ENCODE assay signal across 36 cellular contexts in the genomic region with DNA sequence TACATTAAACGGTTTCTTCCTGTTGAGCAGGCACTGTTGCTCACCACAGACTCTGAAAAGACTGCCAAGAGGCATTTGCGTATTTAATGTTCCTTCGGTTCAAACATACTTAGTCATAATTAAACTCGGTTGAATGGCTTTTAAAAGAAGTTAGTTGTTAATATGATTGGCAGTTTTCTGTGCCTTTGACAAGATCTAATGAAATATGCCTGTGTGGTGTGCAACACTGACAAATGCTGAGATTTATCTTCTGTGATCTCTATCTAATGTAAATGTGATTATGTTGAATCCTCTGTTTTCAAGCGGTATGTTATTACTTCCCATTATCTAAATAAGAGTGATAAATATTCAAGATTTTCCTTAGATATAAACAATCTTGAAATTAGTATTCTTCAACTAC.
"Had no signal": no experiment of that assay in that cellular context is flagged by ENCODE, and none has a peak within 500 bp of the region (broad histone marks: within the 10 kb centered on the region; RNA-seq: fewer than 3 reads in every experiment).

No MANE protein-coding gene starts in this region.

- H3K27me3 Mint-ChIP-seq: activated CD4-positive, alpha-beta memory T cell treated with anti-CD3 and anti-CD28 coated beads, Interleukin-2, amount 10 ng/mL, durations not matched to agents 7 days and 5 days; activated CD4-positive, alpha-beta T cell treated with anti-CD3 and anti-CD28 coated beads, Interleukin-2, amount 10 ng/mL, durations not matched to agents 24 days and 14 days; activated CD8-positive, alpha-beta memory T cell treated with anti-CD3 and anti-CD28 coated beads, Interleukin-2, amount 10 ng/mL, durations not matched to agents 7 days and 5 days; activated naive CD4-positive, alpha-beta T cell treated with anti-CD3 and anti-CD28 coated beads, Interleukin-2, amount 10 ng/mL, durations not matched to agents 7 days and 5 days; activated naive CD4-positive, alpha-beta T cell treated with anti-CD3 and anti-CD28 coated beads, Interleukin-2, amount 50 U/mL, for 24 hours; activated naive CD8-positive, alpha-beta T cell; activated naive CD8-positive, alpha-beta T cell treated with anti-CD3 and anti-CD28 coated beads, Interleukin-2, amount 10 ng/mL, durations not matched to agents 7 days and 5 days; activated naive CD8-positive, alpha-beta T cell treated with anti-CD3 and anti-CD28 coated beads, Interleukin-2, amount 50 U/mL, for 24 hours; activated T-cell treated with anti-CD3 and anti-CD28 coated beads, Interleukin-2, amount 50 U/mL, for 24 hours had no signal

- H3K27ac ChIP-seq: ascending aorta, body of pancreas, brain microvascular endothelial cell, breast epithelium, WERI-Rb-1 had no signal

- H3K4me3 ChIP-seq: ascending aorta, body of pancreas, breast epithelium had no signal

- H3K36me3 Mint-ChIP-seq: activated CD8-positive, alpha-beta memory T cell treated with anti-CD3 and anti-CD28 coated beads, Interleukin-2, amount 10 ng/mL, durations not matched to agents 7 days and 5 days; activated naive CD4-positive, alpha-beta T cell treated with anti-CD3 and anti-CD28 coated beads, Interleukin-2, amount 10 ng/mL, durations not matched to agents 7 days and 5 days; activated naive CD4-positive, alpha-beta T cell treated with anti-CD3 and anti-CD28 coated beads, Interleukin-2, amount 50 U/mL, for 24 hours; activated naive CD8-positive, alpha-beta T cell; activated naive CD8-positive, alpha-beta T cell treated with anti-CD3 and anti-CD28 coated beads, Interleukin-2, amount 10 ng/mL, durations not matched to agents 7 days and 5 days; WTC11 had no signal

- H3K4me1 Mint-ChIP-seq: activated CD4-positive, alpha-beta memory T cell treated with anti-CD3 and anti-CD28 coated beads, Interleukin-2, amount 10 ng/mL, durations not matched to agents 7 days and 5 days; activated CD4-positive, alpha-beta T cell treated with anti-CD3 and anti-CD28 coated beads, Interleukin-2, amount 10 ng/mL, durations not matched to agents 24 days and 14 days; activated CD8-positive, alpha-beta memory T cell treated with anti-CD3 and anti-CD28 coated beads, Interleukin-2, amount 10 ng/mL, durations not matched to agents 7 days and 5 days; activated naive CD4-positive, alpha-beta T cell treated with anti-CD3 and anti-CD28 coated beads, Interleukin-2, amount 10 ng/mL, durations not matched to agents 7 days and 5 days; activated naive CD4-positive, alpha-beta T cell treated with anti-CD3 and anti-CD28 coated beads, Interleukin-2, amount 50 U/mL, for 24 hours; activated naive CD8-positive, alpha-beta T cell treated with anti-CD3 and anti-CD28 coated beads, Interleukin-2, amount 10 ng/mL, durations not matched to agents 7 days and 5 days; activated naive CD8-positive, alpha-beta T cell treated with anti-CD3 and anti-CD28 coated beads, Interleukin-2, amount 50 U/mL, for 24 hours; WTC11 had no signal

- H3K27ac Mint-ChIP-seq: activated CD4-positive, alpha-beta memory T cell treated with anti-CD3 and anti-CD28 coated beads, Interleukin-2, amount 10 ng/mL, durations not matched to agents 7 days and 5 days; activated CD4-positive, alpha-beta T cell treated with anti-CD3 and anti-CD28 coated beads, Interleukin-2, amount 10 ng/mL, durations not matched to agents 24 days and 14 days; activated CD8-positive, alpha-beta memory T cell treated with anti-CD3 and anti-CD28 coated beads, Interleukin-2, amount 10 ng/mL, durations not matched to agents 7 days and 5 days; activated CD8-positive, alpha-beta T cell treated with anti-CD3 and anti-CD28 coated beads, Interleukin-2, amount 10 ng/mL, durations not matched to agents 7 days and 5 days; activated naive CD4-positive, alpha-beta T cell treated with anti-CD3 and anti-CD28 coated beads, Interleukin-2, amount 10 ng/mL, durations not matched to agents 7 days and 5 days; activated naive CD4-positive, alpha-beta T cell treated with anti-CD3 and anti-CD28 coated beads, Interleukin-2, amount 50 U/mL, for 24 hours; activated naive CD8-positive, alpha-beta T cell; activated naive CD8-positive, alpha-beta T cell treated with anti-CD3 and anti-CD28 coated beads, Interleukin-2, amount 10 ng/mL, durations not matched to agents 7 days and 5 days; activated naive CD8-positive, alpha-beta T cell treated with anti-CD3 and anti-CD28 coated beads, Interleukin-2, amount 50 U/mL, for 24 hours; activated T-cell treated with anti-CD3 and anti-CD28 coated beads, Interleukin-2, amount 50 U/mL, for 24 hours; activated T-helper 2 cell treated with anti-CD3 and anti-CD28 coated beads, Interferon-gamma antibody, Interleukin-2, Interleukin-4, amounts not matched to agents 10 μg/mL and 5 μg/mL and 100 μg/mL, durations not matched to agents 14 hours and 24 hours and 36 hours; T-helper 1 cell treated with Interleukin-12 subunit alpha and Interleukin-12 subunit beta and Interleukin-4 antibody, amounts not matched to agents 30 μg/mL and 1 μg/mL, for 36 hours; T-helper 2 cell treated with Interferon-gamma antibody and Interleukin-4, amounts not matched to agents 5 μg/mL and 100 μg/mL, for 36 hours; WTC11 had no signal

- ATAC-seq: activated CD8-positive, alpha-beta memory T cell treated with anti-CD3 and anti-CD28 coated beads, Interleukin-2, amount 10 ng/mL, durations not matched to agents 7 days and 5 days; activated CD8-positive, alpha-beta T cell treated with anti-CD3 and anti-CD28 coated beads, Interleukin-2, amount 10 ng/mL, durations not matched to agents 7 days and 5 days; activated naive CD8-positive, alpha-beta T cell treated with anti-CD3 and anti-CD28 coated beads, Interleukin-2, amount 50 U/mL, for 24 hours; body of pancreas; WTC11 had no signal

- H3K4me3 Mint-ChIP-seq: activated CD4-positive, alpha-beta memory T cell treated with anti-CD3 and anti-CD28 coated beads, Interleukin-2, amount 10 ng/mL, durations not matched to agents 7 days and 5 days; activated CD4-positive, alpha-beta T cell treated with anti-CD3 and anti-CD28 coated beads, Interleukin-2, amount 10 ng/mL, durations not matched to agents 24 days and 14 days; activated CD8-positive, alpha-beta memory T cell treated with anti-CD3 and anti-CD28 coated beads, Interleukin-2, amount 10 ng/mL, durations not matched to agents 7 days and 5 days; activated CD8-positive, alpha-beta T cell treated with anti-CD3 and anti-CD28 coated beads, Interleukin-2, amount 10 ng/mL, durations not matched to agents 7 days and 5 days; activated naive CD4-positive, alpha-beta T cell treated with anti-CD3 and anti-CD28 coated beads, Interleukin-2, amount 10 ng/mL, durations not matched to agents 7 days and 5 days; activated naive CD4-positive, alpha-beta T cell treated with anti-CD3 and anti-CD28 coated beads, Interleukin-2, amount 50 U/mL, for 24 hours; activated naive CD8-positive, alpha-beta T cell; activated naive CD8-positive, alpha-beta T cell treated with anti-CD3 and anti-CD28 coated beads, Interleukin-2, amount 10 ng/mL, durations not matched to agents 7 days and 5 days; activated naive CD8-positive, alpha-beta T cell treated with anti-CD3 and anti-CD28 coated beads, Interleukin-2, amount 50 U/mL, for 24 hours; activated T-cell treated with anti-CD3 and anti-CD28 coated beads, Interleukin-2, amount 50 U/mL, for 24 hours; T-helper 1 cell treated with Interleukin-12 subunit alpha and Interleukin-12 subunit beta and Interleukin-4 antibody, amounts not matched to agents 30 μg/mL and 1 μg/mL, for 36 hours; T-helper 2 cell treated with Interferon-gamma antibody and Interleukin-4, amounts not matched to agents 5 μg/mL and 100 μg/mL, for 36 hours; WTC11 had no signal

- H3K27me3 ChIP-seq: ascending aorta, body of pancreas, brain microvascular endothelial cell, breast epithelium had no signal

- H3K36me3 ChIP-seq: ascending aorta, brain microvascular endothelial cell, breast epithelium, WERI-Rb-1 had no signal

- H3K4me1 ChIP-seq: ascending aorta, body of pancreas, breast epithelium had no signal

- DNase-seq: activated CD4-positive, alpha-beta memory T cell treated with anti-CD3 and anti-CD28 coated beads, Interleukin-2, amount 10 ng/mL, durations not matched to agents 7 days and 5 days; activated CD4-positive, alpha-beta T cell treated with anti-CD3 and anti-CD28 coated beads for 4 hours; activated CD4-positive, alpha-beta T cell treated with anti-CD3 and anti-CD28 coated beads, Interleukin-2, amount 10 ng/mL, durations not matched to agents 24 days and 14 days; activated CD4-positive, alpha-beta T cell treated with anti-CD3 and anti-CD28 coated beads, Interleukin-2, amount 50 U/mL, for 1 hour; activated CD4-positive, alpha-beta T cell treated with anti-CD3 and anti-CD28 coated beads, Interleukin-2, amount 50 U/mL, for 48 hours; activated CD4-positive, CD25-positive, alpha-beta regulatory T cell; activated CD4-positive, CD25-positive, alpha-beta regulatory T cell treated with anti-CD3 and anti-CD28 coated beads, Interleukin-2, amount 50 U/mL, for 72 hours; activated CD8-positive, alpha-beta memory T cell treated with anti-CD3 and anti-CD28 coated beads for 24 hours; activated CD8-positive, alpha-beta memory T cell treated with anti-CD3 and anti-CD28 coated beads, Interleukin-2, amount 10 ng/mL, durations not matched to agents 7 days and 5 days; activated CD8-positive, alpha-beta memory T cell treated with anti-CD3 and anti-CD28 coated beads, Interleukin-2, amount 50 U/mL, for 48 hours; activated CD8-positive, alpha-beta T cell treated with anti-CD3 and anti-CD28 coated beads, Interleukin-2, amount 10 ng/mL, durations not matched to agents 7 days and 5 days; activated effector memory CD4-positive, alpha-beta T cell treated with Interleukin-2 at 50 U/mL for 16 hours; activated gamma-delta T cell; activated naive CD4-positive, alpha-beta T cell treated with anti-CD3 and anti-CD28 coated beads, Interleukin-2, amount 10 ng/mL, durations not matched to agents 7 days and 5 days; activated naive CD4-positive, alpha-beta T cell treated with Interleukin-2 at 50 U/mL for 16 hours; activated naive CD8-positive, alpha-beta T cell treated with anti-CD3 and anti-CD28 coated beads, Interleukin-2, amount 10 ng/mL, durations not matched to agents 7 days and 5 days; activated naive CD8-positive, alpha-beta T cell treated with anti-CD3 and anti-CD28 coated beads, Interleukin-2, amount 50 U/mL, for 24 hours; activated T-cell treated with anti-CD3 and anti-CD28 coated beads, Interleukin-2, amount 50 U/mL, for 24 hours; activated T-cell treated with anti-CD3 and anti-CD28 coated beads, Interleukin-2, amount 50 U/mL, for 48 hours; amygdala; anterior cingulate cortex; body of pancreas; brain microvascular endothelial cell; central memory CD4-positive, alpha-beta T cell; T-helper 1 cell; T-helper 2 cell; T-helper 9 cell; WERI-Rb-1 had no signal

- H3K9me3 ChIP-seq: ascending aorta, body of pancreas, breast epithelium had no signal
